In genomic region chr11:61541568-61541967, GRCh38 we compare ENCODE assay signal across 10 cellular contexts. TPM values are rescaled to one million over a fixed set of nuclear protein-coding genes. Genes with fewer than 3 reads are reported as not detected.
A peak's percentile ranks its signal among the peaks of the same experiment; 100 is the strongest.
DNase-seq lines count a peak whose midpoint lies in the region; ATAC-seq and TF ChIP-seq lines count a peak whose summit lies in the region.
"Had no signal": no experiment of that assay in that cellular context is flagged by ENCODE, and none has a peak within 500 bp of the region (broad histone marks: within the 10 kb centered on the region; RNA-seq: fewer than 3 reads in every experiment).

No MANE protein-coding gene starts in this region.

- intact Hi-C loops in IMR-90 (cut with micrococcal nuclease), result no loop called here

- no peak overlapping the region for H4K8ac ChIP-seq in IMR-90 (ENCODE audit: low read depth in 2 of 2, low read length in 2 of 2)

- no peak overlapping the region for H2BK5ac ChIP-seq in IMR-90 (ENCODE audit: low read depth, low read length, poor library complexity, severe bottlenecking)

- no peak overlapping the region for H2AK5ac ChIP-seq in IMR-90 (ENCODE audit: low read depth, low read length)

- H3K79me1 ChIP-seq in IMR-90 (ENCODE audit: low read depth in 1 of 2, low read length in 2 of 2), result no peaks in the 10 kb centered on the region

- no peaks in the 10 kb centered on the region for H4K20me1 ChIP-seq in IMR-90 (ENCODE audit: insufficient read depth, low read length)

- TF ChIP-seq RAD21 in IMR-90 (IDR thresholded peaks at IDR 0.05; ENCODE audit: low read length), result no peak

- H3K4me3 ChIP-seq in IMR-90 (ENCODE audit: insufficient read depth, low read depth, low read length), result no peak overlapping the region

- CTCF ChIA-PET in IMR-90 (lab: Yijun Ruan, JAX), result no interaction called here
- CTCF ChIA-PET in activated CD4-positive, alpha-beta T cell treated with anti-CD3 and anti-CD28 coated beads, Interleukin-2, amount 10 ng/mL, durations not matched to agents 7 days and 5 days (lab: Charles Lee), result interaction anchor here (1.2 to 1.3 kb wide), 2 partner anchors 10 to 53 kb away, joined by 3 to 6 read pairs; no protein-coding TSS in a partner anchor

- no peak overlapping the region for H3K4me3 Mint-ChIP-seq in activated T-helper 17 cell treated with anti-CD3 and anti-CD28 coated beads, Interleukin-2, amount 50 U/mL, for 72 hours
- H3K4me3 Mint-ChIP-seq in activated CD4-positive, alpha-beta T cell treated with anti-CD3 and anti-CD28 coated beads, Interleukin-2, amount 10 ng/mL, durations not matched to agents 7 days and 5 days, result no peak overlapping the region
- H3K4me3 Mint-ChIP-seq: activated naive CD8-positive, alpha-beta T cell treated with anti-CD3 and anti-CD28 coated beads, Interleukin-2, amount 10 ng/mL, durations not matched to agents 7 days and 5 days had no signal

- in situ Hi-C loops in IMR-90 (cut with MboI; ENCODE audit: low sequenced_read_pairs), result no loop called here

- peaks cover 26% of the 10 kb centered on the region for H3K27me3 Mint-ChIP-seq in activated T-helper 17 cell treated with anti-CD3 and anti-CD28 coated beads, Interleukin-2, amount 50 U/mL, for 72 hours
- H3K27me3 Mint-ChIP-seq in activated CD4-positive, alpha-beta T cell treated with anti-CD3 and anti-CD28 coated beads, Interleukin-2, amount 10 ng/mL, durations not matched to agents 7 days and 5 days, result peaks cover 5% of the 10 kb centered on the region

- H2BK15ac ChIP-seq in IMR-90 (ENCODE audit: low read depth, low read length), result no peak overlapping the region

- WGBS in IMR-90 (ENCODE audit: extremely low coverage in 2 of 2, insufficient read length in 1 of 2), 2 experiments, result 12% methylated on average over 2 of the region's 3 CpGs; no CpG with 5 or more reads in 1 of the 2 experiments

- no peak overlapping the region for H3K18ac ChIP-seq in IMR-90 (ENCODE audit: low read depth, low read length)

- H3K27ac ChIP-seq in IMR-90 (ENCODE audit: insufficient read depth, low read length), result no peak overlapping the region

- H3K9ac ChIP-seq in IMR-90 (ENCODE audit: low read depth, low read length), result no peak overlapping the region

- H4K5ac ChIP-seq in IMR-90 (ENCODE audit: low read depth, low read length), result no peak overlapping the region

- no peak overlapping the region for H3K14ac ChIP-seq in IMR-90 (replicated peaks; ENCODE audit: low read depth, low read length)

- ATAC-seq in IMR-90 (ENCODE audit: low read depth) (peak; percentile 85), HG03175 (IDR thresholded peaks at IDR 0.05; ENCODE audit: unreplicated experiment) (no peak)
- ATAC-seq in activated T-helper 17 cell treated with anti-CD3 and anti-CD28 coated beads, Interleukin-2, amount 50 U/mL, for 72 hours (replicated peaks), result no peak

- no peak overlapping the region for H3K56ac ChIP-seq in IMR-90 (ENCODE audit: extremely low read depth, insufficient read depth, low read length)

- no peak overlapping the region for H2AFZ ChIP-seq in IMR-90 (replicated peaks; ENCODE audit: low read length, poor library complexity)

- no peaks in the 10 kb centered on the region for H3K36me3 ChIP-seq in IMR-90 (ENCODE audit: control insufficient read depth, insufficient read depth, low read length)

- no peak overlapping the region for H3K23ac ChIP-seq in IMR-90 (ENCODE audit: low read depth, low read length)

- no peaks in the 10 kb centered on the region for H3K36me3 Mint-ChIP-seq in activated T-helper 17 cell treated with anti-CD3 and anti-CD28 coated beads, Interleukin-2, amount 50 U/mL, for 72 hours (ENCODE audit: low read depth)
- no peaks in the 10 kb centered on the region for H3K36me3 Mint-ChIP-seq in activated CD4-positive, alpha-beta T cell treated with anti-CD3 and anti-CD28 coated beads, Interleukin-2, amount 10 ng/mL, durations not matched to agents 7 days and 5 days (ENCODE audit: low read depth)
- H3K36me3 Mint-ChIP-seq: activated naive CD8-positive, alpha-beta T cell treated with anti-CD3 and anti-CD28 coated beads, Interleukin-2, amount 10 ng/mL, durations not matched to agents 7 days and 5 days had no signal

- no peak for TF ChIP-seq POLR2A in IMR-90 (IDR thresholded peaks at IDR 0.05; ENCODE audit: low read depth, low read length)

- DNase-seq in DMS153 (lab: John Stamatoyannopoulos, UW) (peak; percentile 55), IMR-90 (peak; percentile 52), RPMI7951 (ENCODE audit: low read depth) (peak; percentile 51), iris pigment epithelial cell (ENCODE audit: low read depth) (peak; percentile 40), NK-92 (lab: John Stamatoyannopoulos, UW; ENCODE audit: unreplicated experiment) (no peak)
- no peak for DNase-seq in activated CD4-positive, alpha-beta T cell treated with anti-CD3 and anti-CD28 coated beads, Interleukin-2, amount 10 ng/mL, durations not matched to agents 7 days and 5 days
- DNase-seq: activated naive CD8-positive, alpha-beta T cell treated with anti-CD3 and anti-CD28 coated beads, Interleukin-2, amount 10 ng/mL, durations not matched to agents 7 days and 5 days had no signal

- peaks cover 13% of the 10 kb centered on the region for H3K4me1 ChIP-seq in IMR-90 (ENCODE audit: control insufficient read depth, insufficient read depth, low read length)

- TF ChIP-seq CTCF in IMR-90 (conservative IDR thresholded peaks at IDR 0.05; ENCODE audit: low read depth, low read length), result no peak

- POLR2A ChIA-PET in IMR-90 (lab: Charles Lee; ENCODE audit: unreplicated experiment), result no interaction called here
- POLR2A ChIA-PET in activated CD4-positive, alpha-beta T cell treated with anti-CD3 and anti-CD28 coated beads, Interleukin-2, amount 10 ng/mL, durations not matched to agents 7 days and 5 days (lab: Charles Lee), result no interaction called here

- dilution Hi-C loops in IMR-90 (cut with HindIII; ENCODE audit: low sequenced_read_pairs, unreplicated experiment), result no loop called here

- BruUV-seq in IMR-90 (replicated peaks; lab: Mats Ljungman, UMichigan), result no TSS peak

- no peaks in the 10 kb centered on the region for H3K9me1 ChIP-seq in IMR-90 (ENCODE audit: insufficient read depth, low read length)

- no peak overlapping the region for H2AK9ac ChIP-seq in IMR-90 (replicated peaks; ENCODE audit: low read depth, low read length, poor library complexity)

- peaks cover 19% of the 10 kb centered on the region for H3K27me3 ChIP-seq in IMR-90 (ENCODE audit: control insufficient read depth, insufficient read depth, low read length)

- no peak overlapping the region for H4K91ac ChIP-seq in IMR-90 (ENCODE audit: insufficient read depth, low read depth, low read length)

- no peak overlapping the region for H3K4ac ChIP-seq in IMR-90 (ENCODE audit: low read depth, low read length)

- H2BK120ac ChIP-seq in IMR-90 (ENCODE audit: low read depth, low read length), result no peak overlapping the region

- H3K9me3 ChIP-seq in IMR-90 (ENCODE audit: control insufficient read depth, insufficient read depth, low read length), result no peaks in the 10 kb centered on the region

- no peaks in the 10 kb centered on the region for H3K9me3 Mint-ChIP-seq in activated T-helper 17 cell treated with anti-CD3 and anti-CD28 coated beads, Interleukin-2, amount 50 U/mL, for 72 hours
- H3K9me3 Mint-ChIP-seq in activated CD4-positive, alpha-beta T cell treated with anti-CD3 and anti-CD28 coated beads, Interleukin-2, amount 10 ng/mL, durations not matched to agents 7 days and 5 days, result no peaks in the 10 kb centered on the region
- H3K9me3 Mint-ChIP-seq: activated naive CD8-positive, alpha-beta T cell treated with anti-CD3 and anti-CD28 coated beads, Interleukin-2, amount 10 ng/mL, durations not matched to agents 7 days and 5 days had no signal

- no peaks in the 10 kb centered on the region for H3K4me1 Mint-ChIP-seq in activated T-helper 17 cell treated with anti-CD3 and anti-CD28 coated beads, Interleukin-2, amount 50 U/mL, for 72 hours
- H3K4me1 Mint-ChIP-seq in activated CD4-positive, alpha-beta T cell treated with anti-CD3 and anti-CD28 coated beads, Interleukin-2, amount 10 ng/mL, durations not matched to agents 7 days and 5 days, result no peaks in the 10 kb centered on the region

- no peak overlapping the region for H3K27ac Mint-ChIP-seq in activated T-helper 17 cell treated with anti-CD3 and anti-CD28 coated beads, Interleukin-2, amount 50 U/mL, for 72 hours
- no peak overlapping the region for H3K27ac Mint-ChIP-seq in activated CD4-positive, alpha-beta T cell treated with anti-CD3 and anti-CD28 coated beads, Interleukin-2, amount 10 ng/mL, durations not matched to agents 7 days and 5 days
- H3K27ac Mint-ChIP-seq: activated naive CD8-positive, alpha-beta T cell treated with anti-CD3 and anti-CD28 coated beads, Interleukin-2, amount 10 ng/mL, durations not matched to agents 7 days and 5 days had no signal

- H2BK20ac ChIP-seq in IMR-90 (ENCODE audit: low read depth, low read length), result no peak overlapping the region

- H3K4me2 ChIP-seq in IMR-90 (ENCODE audit: low read depth, low read length), result peak overlapping the region; percentile 1; the same call in 1 of the 2 replicates

TF ChIP-seq in IMR-90, 13 proteins besides CTCF, POLR2A, EP300 and RAD21 (continues in another document):
- TF ChIP-seq USF2 (IDR thresholded peaks at IDR 0.05; ENCODE audit: low read depth, low read length), result no peak
- TF ChIP-seq NFE2L2 (IDR thresholded peaks at IDR 0.05; ENCODE audit: low read depth, low read length), result no peak

RNA-seq across cellular contexts. Expression of gene LRRC10B, which starts 33.0 kb away (rescaled TPM):
- not detected in 2 replicates for total RNA-seq in IMR-90 (2012; rRNA removed)
- polyA plus RNA-seq in IMR-90 (2012; rRNA removed), result not detected in 2 replicates
- 0.02 TPM in 1 of 2 replicates, not detected in the other for polyA plus RNA-seq in IMR-90 (2012; cell fraction: cytosol; rRNA removed)
- polyA plus RNA-seq in IMR-90 (2012; cell fraction: nucleus; rRNA removed; ENCODE audit: low replicate concordance), result not detected in 2 replicates
- total RNA-seq in RPMI7951 (2014; rRNA removed; shearing (Covaris generic)), result not detected in 2 replicates
- not detected for total RNA-seq in activated T-helper 17 cell treated with anti-CD3 and anti-CD28 coated beads, Interleukin-2, amount 50 U/mL, for 72 hours
- total RNA-seq in activated CD4-positive, alpha-beta T cell treated with anti-CD3 and anti-CD28 coated beads, Interleukin-2, amount 10 ng/mL, durations not matched to agents 7 days and 5 days, result not detected
- total RNA-seq: activated naive CD8-positive, alpha-beta T cell treated with anti-CD3 and anti-CD28 coated beads, Interleukin-2, amount 10 ng/mL, durations not matched to agents 7 days and 5 days; SK-MEL-5 had no signal

RNA-seq across cellular contexts. Expression of gene SYT7, which starts 39.3 kb away (rescaled TPM):
- under 0.01 TPM in 1 of 2 replicates, not detected in the other for total RNA-seq in IMR-90 (2012; rRNA removed)
- polyA plus RNA-seq in IMR-90 (2012; rRNA removed), result 0.19 and 0.26 TPM in 2 replicates
- polyA plus RNA-seq in IMR-90 (2012; cell fraction: cytosol; rRNA removed), result 0.10 and 0.29 TPM in 2 replicates
- polyA plus RNA-seq in IMR-90 (2012; cell fraction: nucleus; rRNA removed; ENCODE audit: low replicate concordance), result 0.53 and 0.90 TPM in 2 replicates
- 0.29 and 0.48 TPM in 2 replicates for total RNA-seq in RPMI7951 (2014; rRNA removed; shearing (Covaris generic))
- under 1 TPM in 1 of 2 donors, not detected in 1; 0.19 TPM for total RNA-seq in activated T-helper 17 cell treated with anti-CD3 and anti-CD28 coated beads, Interleukin-2, amount 50 U/mL, for 72 hours
- total RNA-seq in activated CD4-positive, alpha-beta T cell treated with anti-CD3 and anti-CD28 coated beads, Interleukin-2, amount 10 ng/mL, durations not matched to agents 7 days and 5 days, result not detected
- total RNA-seq: activated naive CD8-positive, alpha-beta T cell treated with anti-CD3 and anti-CD28 coated beads, Interleukin-2, amount 10 ng/mL, durations not matched to agents 7 days and 5 days had no signal

Comparison
In these comparisons a context has a peak if more than half of its experiments do, and no peak if none do; other contexts are left out.
1. DNase-seq: peak in DMS153 (single experiment), IMR-90 (single experiment), RPMI7951 (single experiment) and iris pigment epithelial cell (single experiment); none in activated CD4-positive, alpha-beta T cell treated with anti-CD3 and anti-CD28 coated beads, Interleukin-2, amount 10 ng/mL, durations not matched to agents 7 days and 5 days (single experiment) and NK-92 (single experiment).